Comparison of ENCODE assay signal across 28 cellular contexts in genomic region chr1:43194509-43194908, GRCh38. TPM values are rescaled to one million over a fixed set of nuclear protein-coding genes. Genes with fewer than 3 reads are reported as not detected.
"Had no signal": no experiment of that assay in that cellular context is flagged by ENCODE, and none has a peak within 500 bp of the region (broad histone marks: within the 10 kb centered on the region; RNA-seq: fewer than 3 reads in every experiment).

No MANE protein-coding gene starts in this region.

- H3K4me1 Mint-ChIP-seq: stimulated activated effector memory CD8-positive, alpha-beta T cell treated with anti-CD3 and anti-CD28 coated beads, Interleukin-12 subunit alpha, Interleukin-12 subunit beta, amount 100 ng/mL, for 72 hours; stimulated activated naive CD8-positive, alpha-beta T cell treated with anti-CD3 and anti-CD28 coated beads, Interleukin-15, amount 100 ng/mL, for 72 hours had no signal

- ATAC-seq: stimulated activated effector memory CD8-positive, alpha-beta T cell treated with anti-CD3 and anti-CD28 coated beads, Interleukin-12 subunit alpha, Interleukin-12 subunit beta, amount 100 ng/mL, for 72 hours; stimulated activated memory B cell treated with anti-CD40 and anti-IgM and Interleukin-4, amounts not matched to agents 10 μg/mL and 1 μg/mL and 100 μg/mL, for 72 hours; stimulated activated naive B cell treated with anti-CD40 and anti-IgM and Interleukin-4, amounts not matched to agents 10 μg/mL and 1 μg/mL and 100 μg/mL, for 72 hours; stimulated activated naive CD8-positive, alpha-beta T cell treated with anti-CD3 and anti-CD28 coated beads, Interleukin-15, amount 100 ng/mL, for 72 hours; stimulated activated naive CD8-positive, alpha-beta T cell treated with anti-CD3 and anti-CD28 coated beads, Interleukin-15, Interleukin-2, amounts not matched to agents 100 U/mL and 50 U/mL, for 24 hours; upper lobe of right lung had no signal

- FAIRE-seq: urothelium cell line had no signal

- H3K27ac ChIP-seq: stomach, suprapubic skin, testis, thoracic aorta, thyroid gland, tibial artery, tibial nerve, transverse colon, upper lobe of left lung, upper lobe of right lung, uterus had no signal

- H3K4me3 ChIP-seq: stomach, suprapubic skin, testis, thoracic aorta, thyroid gland, tibial artery, tibial nerve, transverse colon, upper lobe of left lung, upper lobe of right lung, uterus had no signal

- H3K9me3 ChIP-seq: suprapubic skin, testis, thyroid gland, transverse colon, upper lobe of right lung had no signal

- H3K4me3 Mint-ChIP-seq: stimulated activated effector memory CD8-positive, alpha-beta T cell treated with anti-CD3 and anti-CD28 coated beads, Interleukin-12 subunit alpha, Interleukin-12 subunit beta, amount 100 ng/mL, for 72 hours; stimulated activated memory B cell treated with anti-CD40 and anti-IgM and Interleukin-4, amounts not matched to agents 10 μg/mL and 1 μg/mL and 100 μg/mL, for 72 hours; stimulated activated naive B cell treated with anti-CD40 and anti-IgM and Interleukin-4, amounts not matched to agents 10 μg/mL and 1 μg/mL and 100 μg/mL, for 72 hours; stimulated activated naive CD8-positive, alpha-beta T cell treated with anti-CD3 and anti-CD28 coated beads, Interleukin-15, amount 100 ng/mL, for 72 hours; stimulated activated naive CD8-positive, alpha-beta T cell treated with anti-CD3 and anti-CD28 coated beads, Interleukin-15, Interleukin-2, amounts not matched to agents 100 ng/mL and 50 ng/mL, for 24 hours; type B pancreatic cell had no signal

- H3K27ac Mint-ChIP-seq: stimulated activated effector memory CD8-positive, alpha-beta T cell treated with anti-CD3 and anti-CD28 coated beads, Interleukin-12 subunit alpha, Interleukin-12 subunit beta, amount 100 ng/mL, for 72 hours; stimulated activated memory B cell treated with anti-CD40 and anti-IgM and Interleukin-4, amounts not matched to agents 10 μg/mL and 1 μg/mL and 100 μg/mL, for 72 hours; stimulated activated naive B cell treated with anti-CD40 and anti-IgM and Interleukin-4, amounts not matched to agents 10 μg/mL and 1 μg/mL and 100 μg/mL, for 72 hours; stimulated activated naive CD8-positive, alpha-beta T cell treated with anti-CD3 and anti-CD28 coated beads, Interleukin-15, amount 100 ng/mL, for 72 hours; stimulated activated naive CD8-positive, alpha-beta T cell treated with anti-CD3 and anti-CD28 coated beads, Interleukin-15, Interleukin-2, amounts not matched to agents 100 ng/mL and 50 ng/mL, for 24 hours; type B pancreatic cell had no signal

- H3K36me3 ChIP-seq: stomach, suprapubic skin, thoracic aorta, thyroid gland, tibial artery, tibial nerve, transverse colon, upper lobe of left lung, upper lobe of right lung, uterus had no signal

- H3K4me1 ChIP-seq: stomach, suprapubic skin, testis, thyroid gland, tibial artery, tibial nerve, transverse colon, upper lobe of left lung, upper lobe of right lung, uterus had no signal

- H3K36me3 Mint-ChIP-seq: stimulated activated effector memory CD8-positive, alpha-beta T cell treated with anti-CD3 and anti-CD28 coated beads, Interleukin-12 subunit alpha, Interleukin-12 subunit beta, amount 100 ng/mL, for 72 hours had no signal

- H3K27me3 ChIP-seq: suprapubic skin, testis, thyroid gland, tibial artery, tibial nerve, upper lobe of left lung, upper lobe of right lung, uterus had no signal

- H3K27me3 Mint-ChIP-seq: type B pancreatic cell had no signal

- DNase-seq: stimulated activated CD4-positive, alpha-beta T cell treated with anti-CD3 and anti-CD28 coated beads, Interleukin-2, amount 100 ng/mL, for 48 hours; stimulated activated CD4-positive, alpha-beta T cell treated with anti-CD3 and anti-CD28 coated beads, Interleukin-4, amount 100 ng/mL, for 1 hour; stimulated activated CD4-positive, alpha-beta T cell treated with anti-CD3 and anti-CD28 coated beads, Interleukin-4, amount 100 ng/mL, for 24 hours; stimulated activated CD4-positive, alpha-beta T cell treated with anti-CD3 and anti-CD28 coated beads, Interleukin-4, amount 100 ng/mL, for 4 hours; stimulated activated CD8-positive, alpha-beta memory T cell treated with anti-CD3 and anti-CD28 coated beads, Interleukin-4, amount 100 ng/mL, for 48 hours; stimulated activated naive B cell treated with anti-CD40 and anti-IgM and Interleukin-4, amounts not matched to agents 10 μg/mL and 1 μg/mL and 100 μg/mL, for 72 hours; stimulated activated naive CD4-positive, alpha-beta T cell; stimulated activated naive CD4-positive, alpha-beta T cell treated with Interleukin-2 at 50 U/mL for 16 hours; stimulated activated naive CD8-positive, alpha-beta T cell treated with anti-CD3 and anti-CD28 coated beads, Interleukin-15, amount 100 ng/mL, for 72 hours; stimulated activated naive CD8-positive, alpha-beta T cell treated with anti-CD3 and anti-CD28 coated beads, Interleukin-15, Interleukin-2, amounts not matched to agents 100 U/mL and 50 U/mL, for 24 hours; stomach; substantia nigra; testis; thyroid gland; tibial artery; transverse colon; trophoblast cell; upper lobe of left lung; upper lobe of right lung; uterus had no signal

RNA-seq across cellular contexts. Expression of gene CFAP57, which starts 22.4 kb away (rescaled TPM):
- total RNA-seq: transverse colon had no signal
